ENCODE assay signal across 1 cellular context in the genomic region with DNA sequence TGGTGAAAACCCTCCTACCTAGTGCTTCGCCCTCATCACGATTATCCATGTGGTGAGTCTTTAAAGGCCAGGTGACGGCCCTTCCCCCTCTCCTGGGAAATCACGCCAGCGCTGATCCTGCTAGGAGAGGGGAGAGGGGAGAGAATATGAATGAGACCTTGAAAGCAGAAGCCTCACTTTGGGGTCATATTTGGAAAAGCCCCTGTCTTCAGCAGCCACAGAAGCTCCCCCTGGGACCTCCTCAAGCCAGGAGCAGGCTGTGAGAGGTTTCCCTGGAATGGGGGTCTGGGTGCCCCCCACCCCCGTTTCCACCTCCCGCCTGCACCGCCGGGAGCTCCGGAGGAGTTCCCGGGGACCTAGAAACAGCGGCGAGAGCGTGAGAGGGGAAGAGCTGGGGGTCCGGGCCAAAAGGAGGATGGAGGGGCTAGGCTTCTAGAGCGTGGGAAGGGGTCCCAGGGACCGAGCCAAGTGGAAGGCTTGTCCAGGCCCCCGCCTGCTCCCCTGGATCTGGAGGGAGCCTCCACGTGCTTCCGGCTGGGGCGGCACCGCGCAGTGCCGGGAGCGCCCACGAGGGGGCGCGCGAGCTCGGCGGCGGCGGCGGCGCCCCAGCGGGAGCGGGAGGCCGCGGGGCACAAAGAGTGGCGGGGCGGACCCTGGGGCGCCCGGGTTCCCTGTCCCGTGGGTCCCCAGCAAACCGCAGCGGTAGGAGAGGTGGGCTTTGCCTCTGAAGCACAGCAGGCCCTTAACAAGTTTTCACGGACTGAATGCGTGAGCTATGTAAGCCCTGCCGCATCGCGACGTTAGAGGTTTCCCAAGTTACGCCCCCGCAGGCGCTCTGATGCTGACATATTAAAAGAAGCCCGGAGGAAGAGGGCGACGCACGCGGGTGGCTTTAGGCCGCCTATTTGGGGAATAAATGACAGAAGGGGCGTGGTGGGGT.
A peak's percentile ranks its signal among the peaks of the same experiment; 100 is the strongest.
TF ChIP-seq lines count a peak whose summit lies in the region.

No MANE protein-coding gene starts in this region.

TF ChIP-seq in HepG2, 621 proteins besides CTCF, POLR2A, EP300 and RAD21 (continued from another document and continues in another):
- TF ChIP-seq REPIN1 (CRISPR knock-in tag; IDR thresholded peaks at IDR 0.05; ENCODE audit: borderline replicate concordance, low read depth): no peak; the same call in 1 of the 2 replicates
- TF ChIP-seq MEF2D (CRISPR knock-in tag; IDR thresholded peaks at IDR 0.05): no peak
- TF ChIP-seq ATF7-NPFF (CRISPR knock-in tag; IDR thresholded peaks at IDR 0.05; ENCODE audit: low read depth): peak; percentile 68; the same call in 1 of the 2 replicates
- no peak for TF ChIP-seq ZNF839 (CRISPR knock-in tag; IDR thresholded peaks at IDR 0.05; ENCODE audit: borderline replicate concordance)
- peak; percentile 67; the same call in 1 of the 2 replicates for TF ChIP-seq KDM5B (CRISPR knock-in tag; IDR thresholded peaks at IDR 0.05; ENCODE audit: borderline replicate concordance)
- TF ChIP-seq, protein P1, sequence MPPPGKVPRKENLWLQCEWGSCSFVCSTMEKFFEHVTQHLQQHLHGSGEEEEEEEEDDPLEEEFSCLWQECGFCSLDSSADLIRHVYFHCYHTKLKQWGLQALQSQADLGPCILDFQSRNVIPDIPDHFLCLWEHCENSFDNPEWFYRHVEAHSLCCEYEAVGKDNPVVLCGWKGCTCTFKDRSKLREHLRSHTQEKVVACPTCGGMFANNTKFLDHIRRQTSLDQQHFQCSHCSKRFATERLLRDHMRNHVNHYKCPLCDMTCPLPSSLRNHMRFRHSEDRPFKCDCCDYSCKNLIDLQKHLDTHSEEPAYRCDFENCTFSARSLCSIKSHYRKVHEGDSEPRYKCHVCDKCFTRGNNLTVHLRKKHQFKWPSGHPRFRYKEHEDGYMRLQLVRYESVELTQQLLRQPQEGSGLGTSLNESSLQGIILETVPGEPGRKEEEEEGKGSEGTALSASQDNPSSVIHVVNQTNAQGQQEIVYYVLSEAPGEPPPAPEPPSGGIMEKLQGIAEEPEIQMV (CRISPR knock-in tag; IDR thresholded peaks at IDR 0.05; ENCODE audit: low read depth): no peak
- TF ChIP-seq, protein P2, sequence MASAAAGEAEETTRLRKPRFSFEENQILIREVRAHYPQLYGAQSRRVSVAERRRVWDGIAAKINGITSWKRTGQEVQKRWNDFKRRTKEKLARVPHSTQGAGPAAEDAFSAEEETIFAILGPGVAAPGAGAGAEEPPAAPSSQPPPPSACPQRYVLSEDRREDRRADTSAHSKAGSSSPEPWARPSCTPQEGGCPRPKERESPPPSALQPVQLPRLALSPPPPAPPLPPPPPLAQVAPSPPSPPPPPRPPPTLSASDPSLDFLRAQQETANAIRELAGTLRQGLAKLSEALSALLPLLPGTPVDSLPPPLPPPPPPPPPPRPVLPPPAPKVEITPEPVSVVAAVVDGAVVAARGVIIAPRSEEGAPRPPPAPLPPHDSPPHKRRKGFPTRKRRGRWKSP (CRISPR knock-in tag; IDR thresholded peaks at IDR 0.05): 0 out of 2 replicates have a peak, but pooled peaks have one; percentile 40
- TF ChIP-seq, protein P3, sequence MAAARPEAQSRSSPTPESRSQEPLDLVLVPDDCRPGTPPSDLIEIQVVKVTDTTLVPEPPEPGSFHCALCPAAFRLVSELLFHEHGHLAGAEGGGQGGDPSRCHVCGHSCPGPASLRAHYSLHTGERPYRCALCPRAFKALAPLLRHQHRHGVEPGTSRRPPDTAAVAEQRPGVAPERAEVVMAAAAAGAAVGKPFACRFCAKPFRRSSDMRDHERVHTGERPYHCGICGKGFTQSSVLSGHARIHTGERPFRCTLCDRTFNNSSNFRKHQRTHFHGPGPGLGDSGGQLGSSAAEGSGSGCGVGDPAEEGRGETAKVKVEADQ (CRISPR knock-in tag; IDR thresholded peaks at IDR 0.05; ENCODE audit: borderline replicate concordance): peak; percentile 82; the same call in 1 of the 2 replicates
- no peak for TF ChIP-seq ZNF34 (CRISPR knock-in tag; IDR thresholded peaks at IDR 0.05; ENCODE audit: borderline replicate concordance)
- TF ChIP-seq, protein P4, sequence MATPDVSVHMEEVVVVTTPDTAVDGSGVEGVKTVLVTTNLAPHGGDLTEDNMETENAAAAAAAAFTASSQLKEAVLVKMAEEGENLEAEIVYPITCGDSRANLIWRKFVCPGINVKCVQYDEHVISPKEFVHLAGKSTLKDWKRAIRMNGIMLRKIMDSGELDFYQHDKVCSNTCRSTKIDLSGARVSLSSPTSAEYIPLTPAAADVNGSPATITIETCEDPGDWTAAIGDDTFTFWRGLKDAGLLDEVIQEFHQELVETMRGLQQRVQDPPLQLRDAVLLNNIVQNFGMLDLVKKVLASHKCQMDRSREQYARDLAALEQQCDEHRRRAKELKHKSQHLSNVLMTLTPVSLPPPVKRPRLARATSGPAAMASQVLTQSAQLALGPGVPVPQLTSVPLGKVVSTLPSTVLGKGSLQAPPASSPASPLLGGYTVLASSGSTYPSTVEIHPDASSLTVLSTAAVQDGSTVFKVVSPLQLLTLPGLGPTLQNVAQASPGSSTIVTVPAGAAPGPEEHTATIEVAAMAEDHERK (CRISPR knock-in tag; IDR thresholded peaks at IDR 0.05; ENCODE audit: low read depth): no peak
- TF ChIP-seq ELF4 (CRISPR knock-in tag; IDR thresholded peaks at IDR 0.05; ENCODE audit: borderline replicate concordance): no peak
- TF ChIP-seq ZNF546 (CRISPR knock-in tag; conservative IDR thresholded peaks at IDR 0.05): no peak
- TF ChIP-seq, protein P5, sequence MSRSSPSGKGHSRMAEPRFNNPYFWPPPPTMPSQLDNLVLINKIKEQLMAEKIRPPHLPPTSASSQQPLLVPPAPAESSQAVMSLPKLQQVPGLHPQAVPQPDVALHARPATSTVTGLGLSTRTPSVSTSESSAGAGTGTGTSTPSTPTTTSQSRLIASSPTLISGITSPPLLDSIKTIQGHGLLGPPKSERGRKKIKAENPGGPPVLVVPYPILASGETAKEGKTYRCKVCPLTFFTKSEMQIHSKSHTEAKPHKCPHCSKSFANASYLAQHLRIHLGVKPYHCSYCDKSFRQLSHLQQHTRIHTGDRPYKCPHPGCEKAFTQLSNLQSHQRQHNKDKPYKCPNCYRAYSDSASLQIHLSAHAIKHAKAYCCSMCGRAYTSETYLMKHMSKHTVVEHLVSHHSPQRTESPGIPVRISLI (CRISPR knock-in tag; IDR thresholded peaks at IDR 0.05; ENCODE audit: borderline replicate concordance): no peak
- TF ChIP-seq FOXP1 (IDR thresholded peaks at IDR 0.05): no peak
- no peak for TF ChIP-seq FOXP1 (CRISPR knock-in tag; IDR thresholded peaks at IDR 0.05)
- TF ChIP-seq KMT2B (CRISPR knock-in tag; IDR thresholded peaks at IDR 0.05): no peak
- TF ChIP-seq, protein P6, sequence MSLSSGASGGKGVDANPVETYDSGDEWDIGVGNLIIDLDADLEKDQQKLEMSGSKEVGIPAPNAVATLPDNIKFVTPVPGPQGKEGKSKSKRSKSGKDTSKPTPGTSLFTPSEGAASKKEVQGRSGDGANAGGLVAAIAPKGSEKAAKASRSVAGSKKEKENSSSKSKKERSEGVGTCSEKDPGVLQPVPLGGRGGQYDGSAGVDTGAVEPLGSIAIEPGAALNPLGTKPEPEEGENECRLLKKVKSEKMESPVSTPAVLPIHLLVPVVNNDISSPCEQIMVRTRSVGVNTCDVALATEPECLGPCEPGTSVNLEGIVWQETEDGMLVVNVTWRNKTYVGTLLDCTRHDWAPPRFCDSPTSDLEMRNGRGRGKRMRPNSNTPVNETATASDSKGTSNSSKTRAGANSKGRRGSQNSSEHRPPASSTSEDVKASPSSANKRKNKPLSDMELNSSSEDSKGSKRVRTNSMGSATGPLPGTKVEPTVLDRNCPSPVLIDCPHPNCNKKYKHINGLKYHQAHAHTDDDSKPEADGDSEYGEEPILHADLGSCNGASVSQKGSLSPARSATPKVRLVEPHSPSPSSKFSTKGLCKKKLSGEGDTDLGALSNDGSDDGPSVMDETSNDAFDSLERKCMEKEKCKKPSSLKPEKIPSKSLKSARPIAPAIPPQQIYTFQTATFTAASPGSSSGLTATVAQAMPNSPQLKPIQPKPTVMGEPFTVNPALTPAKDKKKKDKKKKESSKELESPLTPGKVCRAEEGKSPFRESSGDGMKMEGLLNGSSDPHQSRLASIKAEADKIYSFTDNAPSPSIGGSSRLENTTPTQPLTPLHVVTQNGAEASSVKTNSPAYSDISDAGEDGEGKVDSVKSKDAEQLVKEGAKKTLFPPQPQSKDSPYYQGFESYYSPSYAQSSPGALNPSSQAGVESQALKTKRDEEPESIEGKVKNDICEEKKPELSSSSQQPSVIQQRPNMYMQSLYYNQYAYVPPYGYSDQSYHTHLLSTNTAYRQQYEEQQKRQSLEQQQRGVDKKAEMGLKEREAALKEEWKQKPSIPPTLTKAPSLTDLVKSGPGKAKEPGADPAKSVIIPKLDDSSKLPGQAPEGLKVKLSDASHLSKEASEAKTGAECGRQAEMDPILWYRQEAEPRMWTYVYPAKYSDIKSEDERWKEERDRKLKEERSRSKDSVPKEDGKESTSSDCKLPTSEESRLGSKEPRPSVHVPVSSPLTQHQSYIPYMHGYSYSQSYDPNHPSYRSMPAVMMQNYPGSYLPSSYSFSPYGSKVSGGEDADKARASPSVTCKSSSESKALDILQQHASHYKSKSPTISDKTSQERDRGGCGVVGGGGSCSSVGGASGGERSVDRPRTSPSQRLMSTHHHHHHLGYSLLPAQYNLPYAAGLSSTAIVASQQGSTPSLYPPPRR (CRISPR knock-in tag; IDR thresholded peaks at IDR 0.05; ENCODE audit: borderline replicate concordance): no peak
- TF ChIP-seq KAT2B (IDR thresholded peaks at IDR 0.05; ENCODE audit: borderline replicate concordance, low read depth, low read length): no peak
- TF ChIP-seq HNRNPK (IDR thresholded peaks at IDR 0.05; ENCODE audit: low read depth, low read length, poor library complexity, severe bottlenecking): no peak
- TF ChIP-seq RFX5 (IDR thresholded peaks at IDR 0.05; ENCODE audit: low read depth, low read length): no peak
- no peak for TF ChIP-seq ZFYVE20 (CRISPR knock-in tag; IDR thresholded peaks at IDR 0.05; ENCODE audit: borderline replicate concordance, low read depth)
- no peak for TF ChIP-seq TBX2 (CRISPR knock-in tag; IDR thresholded peaks at IDR 0.05; ENCODE audit: borderline replicate concordance)
- no peak for TF ChIP-seq NFE2L2 (IDR thresholded peaks at IDR 0.05; ENCODE audit: low read length)
- TF ChIP-seq ZNF296 (CRISPR knock-in tag; conservative IDR thresholded peaks at IDR 0.05): no peak
- TF ChIP-seq ZMAT3 (CRISPR knock-in tag; conservative IDR thresholded peaks at IDR 0.05): no peak
- TF ChIP-seq MED8 (CRISPR knock-in tag; IDR thresholded peaks at IDR 0.05; ENCODE audit: insufficient replicate concordance): no peak
- TF ChIP-seq ZSCAN31 (CRISPR knock-in tag; IDR thresholded peaks at IDR 0.05; ENCODE audit: low read depth): no peak; the same call in 1 of the 2 replicates
- TF ChIP-seq ZNF724P (CRISPR knock-in tag; IDR thresholded peaks at IDR 0.05; ENCODE audit: borderline replicate concordance): peak; percentile 41; the same call in 1 of the 2 replicates
- TF ChIP-seq, protein P7, sequence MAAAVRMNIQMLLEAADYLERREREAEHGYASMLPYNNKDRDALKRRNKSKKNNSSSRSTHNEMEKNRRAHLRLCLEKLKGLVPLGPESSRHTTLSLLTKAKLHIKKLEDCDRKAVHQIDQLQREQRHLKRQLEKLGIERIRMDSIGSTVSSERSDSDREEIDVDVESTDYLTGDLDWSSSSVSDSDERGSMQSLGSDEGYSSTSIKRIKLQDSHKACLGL (CRISPR knock-in tag; IDR thresholded peaks at IDR 0.05): no peak; the same call in 1 of the 2 replicates
- TF ChIP-seq REXO4 (CRISPR knock-in tag; IDR thresholded peaks at IDR 0.05; ENCODE audit: borderline replicate concordance): no peak
- TF ChIP-seq TCF7 (IDR thresholded peaks at IDR 0.05; ENCODE audit: low read depth): no peak
- no peak for TF ChIP-seq SNRNP70 (IDR thresholded peaks at IDR 0.05; ENCODE audit: low read depth, low read length)
- TF ChIP-seq PCBP1 (IDR thresholded peaks at IDR 0.05; ENCODE audit: borderline replicate concordance, low read depth, low read length): no peak
- TF ChIP-seq ZNF460 (CRISPR knock-in tag; IDR thresholded peaks at IDR 0.05; ENCODE audit: borderline replicate concordance): no peak
- no peak for TF ChIP-seq GTF3A (CRISPR knock-in tag; conservative IDR thresholded peaks at IDR 0.05)
- TF ChIP-seq, protein P8, sequence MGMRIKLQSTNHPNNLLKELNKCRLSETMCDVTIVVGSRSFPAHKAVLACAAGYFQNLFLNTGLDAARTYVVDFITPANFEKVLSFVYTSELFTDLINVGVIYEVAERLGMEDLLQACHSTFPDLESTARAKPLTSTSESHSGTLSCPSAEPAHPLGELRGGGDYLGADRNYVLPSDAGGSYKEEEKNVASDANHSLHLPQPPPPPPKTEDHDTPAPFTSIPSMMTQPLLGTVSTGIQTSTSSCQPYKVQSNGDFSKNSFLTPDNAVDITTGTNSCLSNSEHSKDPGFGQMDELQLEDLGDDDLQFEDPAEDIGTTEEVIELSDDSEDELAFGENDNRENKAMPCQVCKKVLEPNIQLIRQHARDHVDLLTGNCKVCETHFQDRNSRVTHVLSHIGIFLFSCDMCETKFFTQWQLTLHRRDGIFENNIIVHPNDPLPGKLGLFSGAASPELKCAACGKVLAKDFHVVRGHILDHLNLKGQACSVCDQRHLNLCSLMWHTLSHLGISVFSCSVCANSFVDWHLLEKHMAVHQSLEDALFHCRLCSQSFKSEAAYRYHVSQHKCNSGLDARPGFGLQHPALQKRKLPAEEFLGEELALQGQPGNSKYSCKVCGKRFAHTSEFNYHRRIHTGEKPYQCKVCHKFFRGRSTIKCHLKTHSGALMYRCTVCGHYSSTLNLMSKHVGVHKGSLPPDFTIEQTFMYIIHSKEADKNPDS (CRISPR knock-in tag; IDR thresholded peaks at IDR 0.05): 0 out of 2 replicates have a peak, but pooled peaks have one; percentile 37
- no peak for TF ChIP-seq ZNF205 (CRISPR knock-in tag; IDR thresholded peaks at IDR 0.05)
- TF ChIP-seq ZNF343 (CRISPR knock-in tag; IDR thresholded peaks at IDR 0.05): no peak
- TF ChIP-seq KLF12 (CRISPR knock-in tag; IDR thresholded peaks at IDR 0.05; ENCODE audit: borderline replicate concordance): peak; percentile 46; the same call in 1 of the 2 replicates
- no peak for TF ChIP-seq HNRNPUL1 (IDR thresholded peaks at IDR 0.05; ENCODE audit: low read depth, low read length)
- TF ChIP-seq TOPORS (CRISPR knock-in tag; IDR thresholded peaks at IDR 0.05): no peak
- TF ChIP-seq PAF1 (CRISPR knock-in tag; IDR thresholded peaks at IDR 0.05): no peak
- TF ChIP-seq ZNF484 (CRISPR knock-in tag; IDR thresholded peaks at IDR 0.05; ENCODE audit: borderline replicate concordance, low read depth): no peak
- TF ChIP-seq NFE2L1 (CRISPR knock-in tag; IDR thresholded peaks at IDR 0.05; ENCODE audit: borderline replicate concordance): no peak
- no peak for TF ChIP-seq NCOA5 (CRISPR knock-in tag; IDR thresholded peaks at IDR 0.05)
- no peak for TF ChIP-seq ZFP36L1 (CRISPR knock-in tag; IDR thresholded peaks at IDR 0.05)
- TF ChIP-seq NFRKB (IDR thresholded peaks at IDR 0.05): no peak
- no peak for TF ChIP-seq ZNF382 (CRISPR knock-in tag; IDR thresholded peaks at IDR 0.05; ENCODE audit: borderline replicate concordance)
- TF ChIP-seq, protein P9, sequence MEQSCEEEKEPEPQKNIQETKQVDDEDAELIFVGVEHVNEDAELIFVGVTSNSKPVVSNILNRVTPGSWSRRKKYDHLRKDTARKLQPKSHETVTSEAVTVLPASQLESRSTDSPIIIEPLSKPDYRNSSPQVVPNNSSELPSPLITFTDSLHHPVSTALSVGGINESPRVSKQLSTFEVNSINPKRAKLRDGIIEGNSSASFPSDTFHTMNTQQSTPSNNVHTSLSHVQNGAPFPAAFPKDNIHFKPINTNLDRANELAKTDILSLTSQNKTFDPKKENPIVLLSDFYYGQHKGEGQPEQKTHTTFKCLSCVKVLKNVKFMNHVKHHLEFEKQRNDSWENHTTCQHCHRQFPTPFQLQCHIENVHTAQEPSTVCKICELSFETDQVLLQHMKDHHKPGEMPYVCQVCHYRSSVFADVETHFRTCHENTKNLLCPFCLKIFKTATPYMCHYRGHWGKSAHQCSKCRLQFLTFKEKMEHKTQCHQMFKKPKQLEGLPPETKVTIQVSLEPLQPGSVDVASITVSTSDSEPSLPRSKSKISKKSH (CRISPR knock-in tag; IDR thresholded peaks at IDR 0.05; ENCODE audit: borderline replicate concordance): no peak
